16 cellular contexts compared by ENCODE assay signal in the genomic region with DNA sequence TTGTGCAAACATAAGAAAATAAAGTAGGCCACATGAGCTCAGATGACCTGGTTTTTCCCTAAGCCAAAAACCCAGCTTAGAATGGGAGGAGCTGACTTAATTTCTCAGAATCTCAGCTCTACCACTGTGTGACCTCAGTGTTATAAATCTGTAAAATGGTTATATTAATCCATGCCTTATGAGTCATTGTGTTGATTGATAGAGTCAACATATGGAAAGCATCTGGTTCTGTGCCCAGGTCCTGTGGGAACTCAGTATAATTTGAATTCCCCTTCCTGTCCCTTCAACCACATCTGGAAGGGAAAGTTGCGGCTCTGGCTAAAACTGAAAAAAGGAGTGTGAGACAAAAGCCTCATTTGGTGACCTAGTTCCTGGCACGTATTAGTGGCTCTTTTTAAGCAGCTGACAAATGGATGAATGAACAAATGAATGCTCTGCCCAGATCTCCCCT. TPM values are rescaled to one million over a fixed set of nuclear protein-coding genes. Genes with fewer than 3 reads are reported as not detected.
DNase-seq lines count a peak whose midpoint lies in the region; ATAC-seq and TF ChIP-seq lines count a peak whose summit lies in the region.
"Had no signal": no experiment of that assay in that cellular context is flagged by ENCODE, and none has a peak within 500 bp of the region (broad histone marks: within the 10 kb centered on the region; RNA-seq: fewer than 3 reads in every experiment).

No MANE protein-coding gene starts in this region.

- no peak overlapping the region for H3K27ac Mint-ChIP-seq in activated CD4-positive, alpha-beta T cell treated with anti-CD3 and anti-CD28 coated beads for 36 hours
- H3K27ac Mint-ChIP-seq in activated CD4-positive, alpha-beta memory T cell treated with anti-CD3 and anti-CD28 coated beads for 36 hours: peak overlapping the region; percentile 2
- H3K27ac Mint-ChIP-seq: dendritic cell treated with granulocyte-macrophage colony-stimulating factor and Interleukin-4, amounts not matched to agents 40 ng/mL and 50 ng/mL, for 4 days; memory B cell had no signal

- no peak overlapping the region for H3K4me3 Mint-ChIP-seq in activated CD4-positive, alpha-beta T cell treated with anti-CD3 and anti-CD28 coated beads for 36 hours
- no peak overlapping the region for H3K4me3 Mint-ChIP-seq in activated CD4-positive, alpha-beta memory T cell treated with anti-CD3 and anti-CD28 coated beads for 36 hours
- H3K4me3 Mint-ChIP-seq: dendritic cell treated with granulocyte-macrophage colony-stimulating factor and Interleukin-4, amounts not matched to agents 40 ng/mL and 50 ng/mL, for 4 days; memory B cell had no signal

- ATAC-seq in activated CD4-positive, alpha-beta T cell treated with anti-CD3 and anti-CD28 coated beads for 36 hours: peak; percentile 75
- ATAC-seq in GM18907 (IDR thresholded peaks at IDR 0.05; ENCODE audit: unreplicated experiment) (peak; percentile 47), HG03135 (IDR thresholded peaks at IDR 0.05; ENCODE audit: unreplicated experiment) (no peak)

- no peaks in the 10 kb centered on the region for H3K36me3 Mint-ChIP-seq in activated CD4-positive, alpha-beta T cell treated with anti-CD3 and anti-CD28 coated beads for 36 hours (ENCODE audit: low read depth)
- H3K36me3 Mint-ChIP-seq in activated CD4-positive, alpha-beta memory T cell treated with anti-CD3 and anti-CD28 coated beads for 36 hours: no peaks in the 10 kb centered on the region

- H3K4me1 Mint-ChIP-seq in activated CD4-positive, alpha-beta T cell treated with anti-CD3 and anti-CD28 coated beads for 36 hours: peaks cover 15% of the 10 kb centered on the region
- peaks cover 17% of the 10 kb centered on the region for H3K4me1 Mint-ChIP-seq in activated CD4-positive, alpha-beta memory T cell treated with anti-CD3 and anti-CD28 coated beads for 36 hours (ENCODE audit: low read depth)
- H3K4me1 Mint-ChIP-seq: memory B cell had no signal

- peak; percentile 40 for DNase-seq in activated CD4-positive, alpha-beta T cell treated with anti-CD3 and anti-CD28 coated beads for 36 hours
- no peak for DNase-seq in activated CD4-positive, alpha-beta T cell treated with anti-CD3 and anti-CD28 coated beads for 1 hour
- peak; percentile 51 for DNase-seq in activated CD4-positive, alpha-beta memory T cell treated with anti-CD3 and anti-CD28 coated beads for 36 hours
- peak; percentile 9 for DNase-seq in iris pigment epithelial cell (ENCODE audit: low read depth)
- DNase-seq in effector CD8-positive, alpha-beta T cell (lab: John Stamatoyannopoulos, UW): no peak
- DNase-seq in GM10248 (ENCODE audit: extremely low spot score): no peak
- DNase-seq: amygdala, foreskin melanocyte, KG1, NCI-H1436, NCI-H226, SJCRH30 had no signal

- peaks cover 3% of the 10 kb centered on the region for H3K9me3 Mint-ChIP-seq in activated CD4-positive, alpha-beta T cell treated with anti-CD3 and anti-CD28 coated beads for 36 hours (ENCODE audit: low read depth)
- H3K9me3 Mint-ChIP-seq in activated CD4-positive, alpha-beta memory T cell treated with anti-CD3 and anti-CD28 coated beads for 36 hours: peaks cover 6% of the 10 kb centered on the region
- H3K9me3 Mint-ChIP-seq: dendritic cell treated with granulocyte-macrophage colony-stimulating factor and Interleukin-4, amounts not matched to agents 40 ng/mL and 50 ng/mL, for 4 days had no signal

- POLR2A ChIA-PET in activated CD4-positive, alpha-beta T cell treated with anti-CD3 and anti-CD28 coated beads for 36 hours (lab: Charles Lee): interaction anchor here (0.7 kb wide), 1 partner anchor 26 kb away, joined by 4 read pairs; no protein-coding TSS in a partner anchor
- POLR2A ChIA-PET in activated CD4-positive, alpha-beta memory T cell treated with anti-CD3 and anti-CD28 coated beads for 36 hours (lab: Charles Lee): interaction anchor here (0.9 to 1.9 kb wide), 3 partner anchors 14 to 472 kb away, joined by 4 to 5 read pairs (median 5); a partner anchor contains a TSS
- POLR2A ChIA-PET in GM10248 (lab: Yijun Ruan, JAX): interaction anchor here (0.6 kb wide), 1 partner anchor 527 kb away, joined by 6 read pairs; no protein-coding TSS in a partner anchor

- CTCF ChIA-PET in activated CD4-positive, alpha-beta T cell treated with anti-CD3 and anti-CD28 coated beads for 36 hours (lab: Charles Lee): interaction anchor here (0.7 to 3.8 kb wide), 8 partner anchors 10 to 471 kb away, joined by 3 to 36 read pairs (median 6); no protein-coding TSS in a partner anchor
- CTCF ChIA-PET in activated CD4-positive, alpha-beta memory T cell treated with anti-CD3 and anti-CD28 coated beads for 36 hours (lab: Charles Lee): interaction anchor here (0.6 to 5.8 kb wide), 16 partner anchors 14 to 976 kb away, joined by 3 to 98 read pairs (median 4); a partner anchor contains a TSS
- CTCF ChIA-PET in GM10248 (lab: Yijun Ruan, JAX): interaction anchor here (0.7 to 6.1 kb wide), 10 partner anchors 8 to 1124 kb away, joined by 3 to 82 read pairs (median 4); no protein-coding TSS in a partner anchor

- intact Hi-C loops in activated CD4-positive, alpha-beta T cell treated with anti-CD3 and anti-CD28 coated beads for 36 hours (cut with DNase I, micrococcal nuclease): loop anchor here (1.0 to 10.0 kb wide), 4 partner anchors 53 to 528 kb away; a partner anchor contains a TSS
- intact Hi-C loops in activated CD4-positive, alpha-beta memory T cell treated with anti-CD3 and anti-CD28 coated beads for 36 hours (cut with micrococcal nuclease): loop anchor here (1.0 to 5.0 kb wide), 6 partner anchors 15 to 608 kb away; a partner anchor contains a TSS

- no peak for TF ChIP-seq CTCF in GM10248 (IDR thresholded peaks at IDR 0.05; ENCODE audit: control extremely low read depth, extremely low read depth, low read depth, missing control alignments)

- H3K27me3 Mint-ChIP-seq in activated CD4-positive, alpha-beta T cell treated with anti-CD3 and anti-CD28 coated beads for 36 hours: no peaks in the 10 kb centered on the region
- no peaks in the 10 kb centered on the region for H3K27me3 Mint-ChIP-seq in activated CD4-positive, alpha-beta memory T cell treated with anti-CD3 and anti-CD28 coated beads for 36 hours

RNA-seq across cellular contexts. Expression of a gene that starts 25.7 kb away (rescaled TPM):
- 10 to 100 TPM; 13.6 to 15.8 TPM for total RNA-seq in activated CD4-positive, alpha-beta T cell treated with anti-CD3 and anti-CD28 coated beads for 36 hours
- 10 to 100 TPM; 13.5 to 14.9 TPM for total RNA-seq in activated CD4-positive, alpha-beta memory T cell treated with anti-CD3 and anti-CD28 coated beads for 36 hours

RNA-seq across cellular contexts. Expression of a gene that starts 55.0 kb away (rescaled TPM):
- total RNA-seq in activated CD4-positive, alpha-beta T cell treated with anti-CD3 and anti-CD28 coated beads for 36 hours: 10 to 100 TPM; 32.4 to 38.0 TPM
- 10 to 100 TPM; 29.4 to 31.6 TPM for total RNA-seq in activated CD4-positive, alpha-beta memory T cell treated with anti-CD3 and anti-CD28 coated beads for 36 hours

Comparison
In these comparisons a context has a peak if more than half of its experiments do, and no peak if none do; other contexts are left out.
1. DNase-seq: peak in activated CD4-positive, alpha-beta T cell treated with anti-CD3 and anti-CD28 coated beads for 36 hours (single experiment), activated CD4-positive, alpha-beta memory T cell treated with anti-CD3 and anti-CD28 coated beads for 36 hours (single experiment) and iris pigment epithelial cell (single experiment); none in activated CD4-positive, alpha-beta T cell treated with anti-CD3 and anti-CD28 coated beads for 1 hour (single experiment), effector CD8-positive, alpha-beta T cell (single experiment) and GM10248 (single experiment).